In genomic region chr2:189527812-189528591, GRCh38 we compare ENCODE assay signal across 21 cellular contexts.
"Had no signal": no experiment of that assay in that cellular context is flagged by ENCODE, and none has a peak within 500 bp of the region (broad histone marks: within the 10 kb centered on the region; RNA-seq: fewer than 3 reads in every experiment).

No MANE protein-coding gene starts in this region.

- H3K9me3 ChIP-seq: sigmoid colon had no signal

- H3K36me3 ChIP-seq: sigmoid colon, WERI-Rb-1 had no signal

- H3K27ac ChIP-seq: sigmoid colon, WERI-Rb-1 had no signal

- ATAC-seq: activated T-cell treated with anti-CD3 and anti-CD28 coated beads, Interleukin-2, amount 50 U/mL, for 72 hours; left colon; stimulated activated naive CD8-positive, alpha-beta T cell treated with anti-CD3 and anti-CD28 coated beads, Interleukin-15, Interleukin-2, amounts not matched to agents 100 U/mL and 50 U/mL, for 24 hours had no signal

- H3K4me3 ChIP-seq: lung, sigmoid colon had no signal

- H3K27me3 ChIP-seq: sigmoid colon had no signal

- DNase-seq: activated CD4-positive, alpha-beta T cell treated with anti-CD3 and anti-CD28 coated beads for 1 hour; activated CD8-positive, alpha-beta memory T cell treated with anti-CD3 and anti-CD28 coated beads for 24 hours; activated CD8-positive, alpha-beta memory T cell treated with anti-CD3 and anti-CD28 coated beads, Interleukin-2, amount 50 U/mL, for 48 hours; activated gamma-delta T cell; activated T-cell treated with anti-CD3 and anti-CD28 coated beads, Interleukin-2, amount 50 U/mL, for 72 hours; effector CD8-positive, alpha-beta T cell; foreskin fibroblast; hippocampal formation; islet precursor cell; left colon; midbrain; nephron progenitor cell; nucleus accumbens; sigmoid colon; stimulated activated CD4-positive, alpha-beta T cell treated with anti-CD3 and anti-CD28 coated beads, Interleukin-2, amount 100 ng/mL, for 24 hours; stimulated activated naive CD8-positive, alpha-beta T cell treated with anti-CD3 and anti-CD28 coated beads, Interleukin-15, Interleukin-2, amounts not matched to agents 100 U/mL and 50 U/mL, for 24 hours; substantia nigra; SW 1271; trophoblast cell; WERI-Rb-1 had no signal
